ENCODE assay signal across 23 cellular contexts in the genomic region with DNA sequence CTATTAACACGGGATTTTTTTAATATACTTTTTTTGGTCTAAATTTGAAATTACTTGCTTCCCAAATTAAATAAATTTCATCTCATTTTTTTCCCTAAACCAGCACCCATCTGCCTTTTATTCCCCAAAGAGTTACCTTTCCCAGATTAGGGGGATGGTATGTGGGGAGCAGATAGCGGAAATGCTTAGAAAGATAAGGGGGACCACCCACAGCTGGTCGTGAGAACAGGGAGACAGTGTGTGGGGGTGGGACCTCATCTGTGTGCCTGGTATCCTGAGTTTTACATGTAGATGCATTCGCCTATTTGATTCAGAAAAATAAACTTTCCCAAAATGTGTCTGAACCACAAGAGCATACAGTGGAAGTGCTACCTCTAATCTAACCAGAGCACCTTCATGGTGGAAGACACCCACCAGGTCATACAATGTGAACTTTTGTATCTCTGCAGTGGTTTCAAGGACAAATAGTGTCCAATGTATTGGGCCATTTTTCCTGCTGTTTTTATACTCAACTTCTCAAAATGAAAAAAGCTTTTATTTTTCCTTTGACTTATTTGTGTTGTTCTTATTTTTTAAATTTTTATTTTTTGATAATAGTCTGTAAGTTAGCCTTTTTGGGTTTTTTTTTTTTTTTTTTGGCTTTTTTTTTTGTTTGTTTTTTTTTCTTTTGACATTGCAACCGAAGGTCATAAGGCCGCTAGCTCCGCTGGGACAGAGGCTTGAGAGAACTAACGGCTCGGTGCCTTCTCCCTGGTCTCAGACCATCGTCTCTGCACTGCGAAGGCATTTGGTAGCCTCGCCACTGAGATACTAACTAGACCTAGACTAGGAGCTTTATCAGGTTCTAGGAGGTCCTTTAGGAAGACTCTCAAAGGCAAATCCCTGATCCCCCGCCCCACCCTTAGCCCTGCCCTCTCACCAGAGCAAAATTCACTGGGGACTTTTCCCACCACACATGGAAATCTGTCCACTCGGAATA.
"Had no signal": no experiment of that assay in that cellular context is flagged by ENCODE, and none has a peak within 500 bp of the region (broad histone marks: within the 10 kb centered on the region; RNA-seq: fewer than 3 reads in every experiment).

No MANE protein-coding gene starts in this region.

- H3K36me3 ChIP-seq: lower lobe of right lung, transverse colon had no signal

- H3K4me3 ChIP-seq: dorsolateral prefrontal cortex, esophagus muscularis mucosa, gastroesophageal sphincter, left ventricle myocardium inferior, lower lobe of right lung, psoas muscle, stomach, thoracic aorta, transverse colon had no signal

- H3K9me3 ChIP-seq: esophagus muscularis mucosa, gastroesophageal sphincter, left ventricle myocardium inferior, lower lobe of right lung, psoas muscle, stomach, thoracic aorta, transverse colon had no signal

- H3K27ac ChIP-seq: dorsolateral prefrontal cortex, esophagus muscularis mucosa, gastroesophageal sphincter, left ventricle myocardium inferior, lower lobe of right lung, psoas muscle, stomach, thoracic aorta, transverse colon had no signal

- H3K27me3 ChIP-seq: dorsolateral prefrontal cortex, esophagus muscularis mucosa, gastroesophageal sphincter, stomach, transverse colon had no signal

- FAIRE-seq: small intestine had no signal

- ATAC-seq: gastroesophageal sphincter, lower lobe of right lung, psoas muscle had no signal

- H3K9me3 Mint-ChIP-seq: central memory CD8-positive, alpha-beta T cell; memory B cell; naive B cell; nephron had no signal

- DNase-seq: cortex of kidney; dorsolateral prefrontal cortex; effector CD8-positive, alpha-beta T cell; glutamatergic neuron; islet precursor cell; left ventricle myocardium inferior; lower lobe of right lung; midbrain; naive B cell; psoas muscle; retina; small intestine; stimulated activated CD4-positive, alpha-beta T cell treated with anti-CD3 and anti-CD28 coated beads, Interleukin-12 subunit alpha, Interleukin-12 subunit beta, amount 100 ng/mL, for 4 hours; stimulated activated naive CD4-positive, alpha-beta T cell; stomach; substantia nigra; transverse colon had no signal

- H3K4me1 ChIP-seq: esophagus muscularis mucosa, gastroesophageal sphincter, left ventricle myocardium inferior, lower lobe of right lung, psoas muscle, stomach had no signal

- H3K4me1 Mint-ChIP-seq: central memory CD8-positive, alpha-beta T cell; naive B cell had no signal

- H3K27me3 Mint-ChIP-seq: central memory CD8-positive, alpha-beta T cell; memory B cell; naive B cell had no signal

- H3K36me3 Mint-ChIP-seq: memory B cell, naive B cell had no signal

- H3K4me3 Mint-ChIP-seq: central memory CD8-positive, alpha-beta T cell; memory B cell; naive B cell; nephron had no signal

- H3K27ac Mint-ChIP-seq: memory B cell, naive B cell, nephron had no signal
